Comparison of ENCODE assay signal across 2 cellular contexts in genomic region chr6:80005406-80005805, GRCh38.
TF ChIP-seq lines count a peak whose summit lies in the region.

No MANE protein-coding gene starts in this region.

TF ChIP-seq in SK-N-SH, 30 proteins besides CTCF, POLR2A, EP300 and RAD21:
- no peak for TF ChIP-seq ZBTB33 (IDR thresholded peaks at IDR 0.05; ENCODE audit: borderline replicate concordance, low read depth)
- TF ChIP-seq USF2 (IDR thresholded peaks at IDR 0.05; ENCODE audit: borderline replicate concordance, low read depth, low read length): no peak
- TF ChIP-seq RCOR1 (IDR thresholded peaks at IDR 0.05; ENCODE audit: low read length): no peak
- no peak for TF ChIP-seq MAX (IDR thresholded peaks at IDR 0.05; ENCODE audit: low read depth)
- no peak for TF ChIP-seq RXRA (IDR thresholded peaks at IDR 0.05; ENCODE audit: borderline replicate concordance, low read depth)
- no peak for TF ChIP-seq GATA2 (CRISPR knock-in tag; IDR thresholded peaks at IDR 0.05)
- no peak for TF ChIP-seq GABPA (IDR thresholded peaks at IDR 0.05; ENCODE audit: low read depth)
- TF ChIP-seq REST (IDR thresholded peaks at IDR 0.05; ENCODE audit: low read depth, low read length): no peak
- no peak for TF ChIP-seq FOXM1 (IDR thresholded peaks at IDR 0.05; ENCODE audit: low read depth)
- TF ChIP-seq FOSL2 (IDR thresholded peaks at IDR 0.05; ENCODE audit: borderline replicate concordance, low read depth): no peak

TF ChIP-seq in SK-N-SH treated with all-trans-retinoic acid at 6 μM for 48 hours, 23 proteins besides CTCF, POLR2A, EP300 and RAD21 (continued from another document):
- TF ChIP-seq SNAI2 (CRISPR knock-in tag; IDR thresholded peaks at IDR 0.05) (no peak), TCF4 (CRISPR knock-in tag; IDR thresholded peaks at IDR 0.05; ENCODE audit: borderline replicate concordance) (no peak)
